In the genomic region with DNA sequence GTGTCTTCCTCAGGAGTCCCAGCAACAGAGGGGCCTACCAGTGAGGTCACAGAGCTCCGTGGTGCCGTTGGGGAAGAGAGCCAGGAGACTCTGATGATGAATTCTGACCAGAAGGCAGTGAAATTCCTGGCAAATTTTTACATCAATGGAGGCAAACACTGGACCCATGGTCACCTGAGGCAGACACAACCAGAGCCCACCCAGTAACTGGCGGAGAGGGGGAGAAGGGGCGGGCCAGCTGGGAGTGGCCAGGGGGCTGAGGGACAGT, we compare ENCODE assay signal across 14 cellular contexts. TPM values are rescaled to one million over a fixed set of nuclear protein-coding genes. Genes with fewer than 3 reads are reported as not detected.
DNase-seq lines count a peak whose midpoint lies in the region; ATAC-seq and TF ChIP-seq lines count a peak whose summit lies in the region.
"Had no signal": no experiment of that assay in that cellular context is flagged by ENCODE, and none has a peak within 500 bp of the region (broad histone marks: within the 10 kb centered on the region; RNA-seq: fewer than 3 reads in every experiment).

STPG3 (plus strand) TSS at position 93 of the 268 bp plus-strand sequence; CDS start at position 94, 1 bp downstream.

- peaks cover 17% of the 10 kb centered on the region for H3K4me1 ChIP-seq in CD4-positive, CD25-positive, alpha-beta regulatory T cell (ENCODE audit: control insufficient read depth, insufficient read depth, low read length, poor library complexity, severe bottlenecking)

- CTCF ChIA-PET in RWPE1 (lab: Yijun Ruan, JAX) = no interaction called here

- H3K9me3 Mint-ChIP-seq in CD4-positive, CD25-positive, alpha-beta regulatory T cell = no peaks in the 10 kb centered on the region
- H3K9me3 Mint-ChIP-seq in nephron progenitor cell = no peaks in the 10 kb centered on the region
- H3K9me3 Mint-ChIP-seq: IgD-negative memory B cell had no signal

- no peaks in the 10 kb centered on the region for H3K36me3 ChIP-seq in CD4-positive, CD25-positive, alpha-beta regulatory T cell (ENCODE audit: control insufficient read depth, insufficient read depth, low read length)
- H3K36me3 ChIP-seq: Peyer's patch had no signal

- POLR2A ChIA-PET in RWPE1 (lab: Yijun Ruan, JAX; ENCODE audit: low non-redundant PET) = no interaction called here

- peak within 1 kb of the TSS in 3 of 4 donors; percentile 26 to 82 (median 78) for H3K4me3 Mint-ChIP-seq in CD4-positive, CD25-positive, alpha-beta regulatory T cell
- peak within 1 kb of the TSS; percentile 27 for H3K4me3 Mint-ChIP-seq in nephron progenitor cell

- no peaks in the 10 kb centered on the region for H3K27me3 ChIP-seq in CD4-positive, CD25-positive, alpha-beta regulatory T cell (ENCODE audit: control insufficient read depth, insufficient read depth, low read length)
- H3K27me3 ChIP-seq: BE2C, Peyer's patch had no signal

- no peaks in the 10 kb centered on the region for H3K36me3 Mint-ChIP-seq in CD4-positive, CD25-positive, alpha-beta regulatory T cell
- no peaks in the 10 kb centered on the region for H3K36me3 Mint-ChIP-seq in nephron progenitor cell (ENCODE audit: low read depth)
- H3K36me3 Mint-ChIP-seq: IgD-negative memory B cell had no signal

- H3K27ac Mint-ChIP-seq in CD4-positive, CD25-positive, alpha-beta regulatory T cell = peak within 1 kb of the TSS in 1 of 3 donors; percentile 9
- H3K27ac Mint-ChIP-seq in nephron progenitor cell = no peak within 1 kb of the TSS

- H3K27me3 Mint-ChIP-seq in CD4-positive, CD25-positive, alpha-beta regulatory T cell = no peaks in the 10 kb centered on the region
- H3K27me3 Mint-ChIP-seq in nephron progenitor cell (ENCODE audit: low read depth, poor library complexity) = peaks cover 7% of the 10 kb centered on the region
- H3K27me3 Mint-ChIP-seq: IgD-negative memory B cell had no signal

- no peak within 1 kb of the TSS for H3K27ac ChIP-seq in CD4-positive, CD25-positive, alpha-beta regulatory T cell (ENCODE audit: insufficient read depth, low read length, poor library complexity, severe bottlenecking)
- peak within 1 kb of the TSS; percentile 12 for H3K27ac ChIP-seq in RWPE1
- H3K27ac ChIP-seq: Peyer's patch had no signal

- DNase-seq in AG08396 (ENCODE audit: low spot score) (peak; percentile 53), RWPE1 (ENCODE audit: low spot score) (no peak), nephron progenitor cell (no peak), cerebellum (ENCODE audit: low spot score) (no peak), NCI-H128 (lab: John Stamatoyannopoulos, UW; ENCODE audit: unreplicated experiment) (no peak), SHP77 treated with DMSO at 0.1 percent for 48 hours (lab: John Stamatoyannopoulos, UW) (no peak)
- no peak for DNase-seq in CD4-positive, CD25-positive, alpha-beta regulatory T cell
- DNase-seq in activated CD4-positive, alpha-beta T cell treated with anti-CD3 and anti-CD28 coated beads, Interleukin-2, amount 50 U/mL, for 1 hour = no peak
- DNase-seq: BE2C, NCI-H1417 treated with DMSO at 0.1 percent for 48 hours, NCI-H2081, NCI-H526, Peyer's patch had no signal

- no peaks in the 10 kb centered on the region for H3K9me3 ChIP-seq in CD4-positive, CD25-positive, alpha-beta regulatory T cell (ENCODE audit: control insufficient read depth in 2 of 2, low read length in 2 of 2)
- H3K9me3 ChIP-seq: BE2C, Peyer's patch had no signal

- H3K4me3 ChIP-seq in CD4-positive, CD25-positive, alpha-beta regulatory T cell (ENCODE audit: low read depth, low read length) = no peak within 1 kb of the TSS
- H3K4me3 ChIP-seq: Peyer's patch had no signal

- TF ChIP-seq CTCF in RWPE1 (conservative IDR thresholded peaks at IDR 0.05; ENCODE audit: low read depth) = no peak
- TF ChIP-seq CTCF in nephron progenitor cell (IDR thresholded peaks at IDR 0.05) = no peak

- ATAC-seq in CD4-positive, CD25-positive, alpha-beta regulatory T cell (ENCODE audit: low read depth in 2 of 2) = no peak

- H3K4me1 Mint-ChIP-seq in CD4-positive, CD25-positive, alpha-beta regulatory T cell = peaks cover 0 to 11% (median 2%) of the 10 kb centered on the region in 4 donors
- H3K4me1 Mint-ChIP-seq in nephron progenitor cell = peaks cover 53% of the 10 kb centered on the region

RNA-seq across cellular contexts. Expression of gene STPG3, which starts in this region (rescaled TPM):
- total RNA-seq in CD4-positive, CD25-positive, alpha-beta regulatory T cell = not detected
- not detected for polyA plus RNA-seq in CD4-positive, CD25-positive, alpha-beta regulatory T cell
- not detected for total RNA-seq in cerebellum
- total RNA-seq: Peyer's patch had no signal
- polyA plus RNA-seq: IgD-negative memory B cell had no signal
